In genomic region chr7:42911482-42912447, GRCh38 we compare ENCODE assay signal across 8 cellular contexts. TPM values are rescaled to one million over a fixed set of nuclear protein-coding genes. Genes with fewer than 3 reads are reported as not detected.
DNase-seq lines count a peak whose midpoint lies in the region; ATAC-seq, FAIRE-seq and TF ChIP-seq lines count a peak whose summit lies in the region.

C7orf25 (minus strand) TSS chr7:42912070; CDS start chr7:42910900, 1,170 bp downstream.

- H2AFZ ChIP-seq in astrocyte (ENCODE audit: low read depth, low read length): peak within 1 kb of the TSS; percentile 72

- H3K36me3 Mint-ChIP-seq in T-helper 2 cell treated with Interferon-gamma antibody and Interleukin-4, amounts not matched to agents 5 μg/mL and 100 μg/mL, for 36 hours (ENCODE audit: low read depth): peaks cover 41% of the 10 kb centered on the region
- peaks cover 9% of the 10 kb centered on the region for H3K36me3 Mint-ChIP-seq in astrocyte (ENCODE audit: low read depth, unreplicated experiment)

- ATAC-seq in GM18505 (IDR thresholded peaks at IDR 0.05; ENCODE audit: unreplicated experiment): peak; percentile 90
- peak; percentile 95 for ATAC-seq in HG02970 (IDR thresholded peaks at IDR 0.05; ENCODE audit: low FRiP score, unreplicated experiment)
- peak; percentile 98 for ATAC-seq in aorta (ENCODE audit: low FRiP score)

- DNase-seq in NCI-H187 treated with DMSO at 0.1 percent for 48 hours (lab: John Stamatoyannopoulos, UW): peak; percentile 58
- peak; percentile 96 for DNase-seq in T-helper 2 cell treated with Interferon-gamma antibody and Interleukin-4, amounts not matched to agents 5 μg/mL and 100 μg/mL, for 36 hours (ENCODE audit: low spot score)
- peak; percentile 83 for DNase-seq in astrocyte (ENCODE audit: low read depth)
- peak; percentile 87 for DNase-seq in hepatic stellate cell (ENCODE audit: low spot score)
- DNase-seq in renal cortical epithelial cell (ENCODE audit: low read depth): peak; percentile 75
- peak; percentile 98 to 99 for DNase-seq in aorta

- H3K27me3 ChIP-seq in astrocyte (ENCODE audit: insufficient read depth, low read length) (no peaks in the 10 kb centered on the region), aorta (ENCODE audit: control insufficient read depth in 1 of 2, insufficient read depth in 2 of 2, low read length in 1 of 2) (no peaks in the 10 kb centered on the region)

- TF ChIP-seq POLR2A in GM18505 (IDR thresholded peaks at IDR 0.05; ENCODE audit: borderline replicate concordance, extremely low read depth, insufficient read depth, insufficient read length): peak; percentile 65

- H3K4me1 ChIP-seq in astrocyte (ENCODE audit: insufficient read depth, low read length): peaks cover 11% of the 10 kb centered on the region
- H3K4me1 ChIP-seq in aorta (ENCODE audit: control insufficient read depth in 1 of 2, insufficient read depth in 2 of 2, low read length in 2 of 2): peaks cover 0 to 9% of the 10 kb centered on the region in 2 donors

- no peaks in the 10 kb centered on the region for H3K9me3 Mint-ChIP-seq in T-helper 2 cell treated with Interferon-gamma antibody and Interleukin-4, amounts not matched to agents 5 μg/mL and 100 μg/mL, for 36 hours
- no peaks in the 10 kb centered on the region for H3K9me3 Mint-ChIP-seq in astrocyte (ENCODE audit: unreplicated experiment)

- H3K27me3 Mint-ChIP-seq in T-helper 2 cell treated with Interferon-gamma antibody and Interleukin-4, amounts not matched to agents 5 μg/mL and 100 μg/mL, for 36 hours (ENCODE audit: low read depth): no peaks in the 10 kb centered on the region
- no peaks in the 10 kb centered on the region for H3K27me3 Mint-ChIP-seq in astrocyte (ENCODE audit: low read depth, unreplicated experiment)

- peaks cover 9% of the 10 kb centered on the region for H3K79me2 ChIP-seq in astrocyte (ENCODE audit: insufficient read depth, low read length)

- peaks cover 77% of the 10 kb centered on the region for H3K4me1 Mint-ChIP-seq in T-helper 2 cell treated with Interferon-gamma antibody and Interleukin-4, amounts not matched to agents 5 μg/mL and 100 μg/mL, for 36 hours (ENCODE audit: low read depth)
- peaks cover 44% of the 10 kb centered on the region for H3K4me1 Mint-ChIP-seq in astrocyte (ENCODE audit: low read depth, unreplicated experiment)

- peak within 1 kb of the TSS; percentile 80 for H3K4me3 ChIP-seq in astrocyte (ENCODE audit: insufficient read depth, low read depth, low read length)
- peak within 1 kb of the TSS; percentile 69 to 95 for H3K4me3 ChIP-seq in aorta (ENCODE audit: low read length in 2 of 2)

- no peak for FAIRE-seq in astrocyte (lab: Jason Lieb, UNC)

- H3K27ac ChIP-seq in astrocyte (ENCODE audit: low read depth, low read length) (peak within 1 kb of the TSS; percentile 60), aorta (ENCODE audit: low read depth in 1 of 2, low read length in 2 of 2) (no peak within 1 kb of the TSS)

- H3K36me3 ChIP-seq in astrocyte (ENCODE audit: insufficient read depth, low read length) (peaks cover 14% of the 10 kb centered on the region), aorta (ENCODE audit: control insufficient read depth in 1 of 2, insufficient read depth in 2 of 2, low read length in 1 of 2) (no peaks in the 10 kb centered on the region)

- intact Hi-C loops in aorta (cut with DNase I): no loop called here

- H3K9me3 ChIP-seq in astrocyte (ENCODE audit: insufficient read depth, low read depth, low read length) (no peaks in the 10 kb centered on the region), aorta (ENCODE audit: control insufficient read depth, low read length) (no peaks in the 10 kb centered on the region)

- H4K20me1 ChIP-seq in astrocyte (ENCODE audit: insufficient read depth, low read length): no peaks in the 10 kb centered on the region

- no peak for TF ChIP-seq CTCF in astrocyte (IDR thresholded peaks at IDR 0.05; ENCODE audit: insufficient read depth, low read depth, low read length)

- WGBS in aorta, 2 donors: 0 to 1% methylated on average over 78 to 94 of the region's 94 CpGs

- peak within 1 kb of the TSS; percentile 86 for H3K9ac ChIP-seq in astrocyte (ENCODE audit: low read length)

- H3K4me2 ChIP-seq in astrocyte (ENCODE audit: low read length): peak within 1 kb of the TSS; percentile 87

- peak within 1 kb of the TSS; percentile 85 for H3K27ac Mint-ChIP-seq in T-helper 2 cell treated with Interferon-gamma antibody and Interleukin-4, amounts not matched to agents 5 μg/mL and 100 μg/mL, for 36 hours
- peak within 1 kb of the TSS; percentile 81 for H3K27ac Mint-ChIP-seq in astrocyte (ENCODE audit: unreplicated experiment)

- H3K4me3 Mint-ChIP-seq in T-helper 2 cell treated with Interferon-gamma antibody and Interleukin-4, amounts not matched to agents 5 μg/mL and 100 μg/mL, for 36 hours: peak within 1 kb of the TSS; percentile 91
- peak within 1 kb of the TSS; percentile 99 for H3K4me3 Mint-ChIP-seq in astrocyte (ENCODE audit: unreplicated experiment)

RNA-seq across cellular contexts. Expression of gene C7orf25, which starts in this region (rescaled TPM):
- total RNA-seq in astrocyte: 8.5 and 8.8 TPM in 2 replicates
- total RNA-seq in renal cortical epithelial cell: 6.4 and 13.5 TPM in 2 replicates
- 1 to 10 TPM; 3.2 to 5.0 TPM for total RNA-seq in aorta
- polyA plus RNA-seq in aorta: 1 to 10 TPM; 3.6 to 5.0 TPM
